1 cellular context compared by ENCODE assay signal in genomic region chr1:156560585-156561163, GRCh38.
TF ChIP-seq lines count a peak whose summit lies in the region.

No MANE protein-coding gene starts in this region.

TF ChIP-seq in SK-N-SH treated with all-trans-retinoic acid at 6 μM for 48 hours, 23 proteins besides CTCF, POLR2A, EP300 and RAD21:
- TF ChIP-seq POU6F1 (CRISPR knock-in tag; IDR thresholded peaks at IDR 0.05; ENCODE audit: borderline replicate concordance, low read depth) (no peak), ISL1 (CRISPR knock-in tag; IDR thresholded peaks at IDR 0.05) (no peak), CSRNP3 (CRISPR knock-in tag; IDR thresholded peaks at IDR 0.05) (no peak), SNAI2 (CRISPR knock-in tag; IDR thresholded peaks at IDR 0.05) (no peak), TCF4 (CRISPR knock-in tag; IDR thresholded peaks at IDR 0.05; ENCODE audit: borderline replicate concordance) (no peak), BACH2 (CRISPR knock-in tag; IDR thresholded peaks at IDR 0.05; ENCODE audit: borderline replicate concordance) (no peak), PATZ1 (CRISPR knock-in tag; IDR thresholded peaks at IDR 0.05; ENCODE audit: borderline replicate concordance) (no peak), ZNF565 (CRISPR knock-in tag; conservative IDR thresholded peaks at IDR 0.05; ENCODE audit: low read depth) (no peak), CSDC2 (CRISPR knock-in tag; IDR thresholded peaks at IDR 0.05) (no peak), ZC3H10 (CRISPR knock-in tag; IDR thresholded peaks at IDR 0.05) (no peak), ARNTL (CRISPR knock-in tag; IDR thresholded peaks at IDR 0.05; ENCODE audit: borderline replicate concordance, low read depth) (no peak), RARB (CRISPR knock-in tag; IDR thresholded peaks at IDR 0.05) (no peak), TSHZ2 (CRISPR knock-in tag; IDR thresholded peaks at IDR 0.05) (no peak), ZFP3 (CRISPR knock-in tag; IDR thresholded peaks at IDR 0.05) (no peak), ZFP30 (CRISPR knock-in tag; IDR thresholded peaks at IDR 0.05) (no peak), ZNF70 (CRISPR knock-in tag; IDR thresholded peaks at IDR 0.05) (no peak)
